ENCODE assay signal across 9 cellular contexts in genomic region chr18:45449761-45450227, GRCh38.
DNase-seq lines count a peak whose midpoint lies in the region; ATAC-seq and TF ChIP-seq lines count a peak whose summit lies in the region.
"Had no signal": no experiment of that assay in that cellular context is flagged by ENCODE, and none has a peak within 500 bp of the region (broad histone marks: within the 10 kb centered on the region; RNA-seq: fewer than 3 reads in every experiment).

No MANE protein-coding gene starts in this region.

- intact Hi-C loops in thyroid gland (cut with DNase I), result no loop called here

- H3K18ac ChIP-seq in mesenchymal stem cell (ENCODE audit: low read depth in 1 of 2, low read length in 2 of 2), result no peak overlapping the region

- WGBS in mesenchymal stem cell, result 81% methylated on average over 5 of the region's 6 CpGs
- 47 to 50% methylated on average over 6 of the region's 6 CpGs for WGBS in thyroid gland, 2 donors

- H3K36me3 ChIP-seq in mesenchymal stem cell (ENCODE audit: control insufficient read depth in 1 of 2, insufficient read depth in 2 of 2, low read depth in 1 of 2, low read length in 2 of 2) (no peaks in the 10 kb centered on the region), thyroid gland (no peaks in the 10 kb centered on the region)

- no peak overlapping the region for H2BK5ac ChIP-seq in mesenchymal stem cell (ENCODE audit: low read depth, low read length, poor library complexity, severe bottlenecking)

- H3K14ac ChIP-seq in mesenchymal stem cell (ENCODE audit: low read length in 2 of 2), result no peak overlapping the region

- H3K4ac ChIP-seq in mesenchymal stem cell (ENCODE audit: low read depth in 1 of 2, low read length in 2 of 2), result no peak overlapping the region

- H3K27ac ChIP-seq in cingulate gyrus (ENCODE audit: low read depth, low read length) (peak overlapping the region; percentile 7), mesenchymal stem cell (ENCODE audit: low read length, poor library complexity, severe bottlenecking) (no peak overlapping the region), thyroid gland (no peak overlapping the region)
- H3K27ac ChIP-seq: SK-N-MC had no signal

- H2BK12ac ChIP-seq in mesenchymal stem cell (ENCODE audit: low read length in 2 of 2), result no peak overlapping the region

- no peak for ATAC-seq in GM19328 (IDR thresholded peaks at IDR 0.05; ENCODE audit: unreplicated experiment)

- no peak overlapping the region for H2BK120ac ChIP-seq in mesenchymal stem cell (ENCODE audit: low read depth, low read length)

- H3K9me3 ChIP-seq in mesenchymal stem cell (ENCODE audit: control insufficient read depth, low read length), result no peaks in the 10 kb centered on the region
- no peaks in the 10 kb centered on the region for H3K9me3 ChIP-seq in thyroid gland

- TF ChIP-seq POLR2A in thyroid gland (IDR thresholded peaks at IDR 0.05), result no peak

- H3K23ac ChIP-seq in mesenchymal stem cell (ENCODE audit: low read length in 2 of 2), result no peak overlapping the region

- no peak overlapping the region for H2AK5ac ChIP-seq in mesenchymal stem cell (ENCODE audit: low read length, severe bottlenecking)

- no peak overlapping the region for H4K8ac ChIP-seq in mesenchymal stem cell (ENCODE audit: low read length)

- no peak overlapping the region for H3K4me2 ChIP-seq in mesenchymal stem cell (ENCODE audit: low read length, poor library complexity, severe bottlenecking)

- TF ChIP-seq CTCF in thyroid gland (IDR thresholded peaks at IDR 0.05), result no peak

- DNase-seq in NCI-H1417 (lab: John Stamatoyannopoulos, UW), result peak; percentile 44 to 77 (median 73)
- no peak for DNase-seq in NCI-H1417 treated with DMSO at 0.1 percent for 48 hours (lab: John Stamatoyannopoulos, UW)
- DNase-seq in mesenchymal stem cell, result no peak
- DNase-seq in thyroid gland, result peak; percentile 8 to 30
- no peak for DNase-seq in germinal center (ENCODE audit: low spot score)
- DNase-seq in activated CD4-positive, CD25-positive, alpha-beta regulatory T cell (lab: John Stamatoyannopoulos, UW), result no peak

- no peak overlapping the region for H3K4me3 ChIP-seq in mesenchymal stem cell (ENCODE audit: insufficient read depth in 1 of 2, low read depth in 1 of 2, low read length in 2 of 2)
- H3K4me3 ChIP-seq in thyroid gland (replicated peaks in 1 of 3), result no peak overlapping the region
- H3K4me3 ChIP-seq: SK-N-MC had no signal

- H3K27me3 ChIP-seq in mesenchymal stem cell (ENCODE audit: control insufficient read depth in 1 of 2, insufficient read depth in 1 of 2, low read length in 2 of 2), result peaks cover 0 to 9% of the 10 kb centered on the region in 2 experiments
- H3K27me3 ChIP-seq in thyroid gland, result no peaks in the 10 kb centered on the region

- H3K9ac ChIP-seq in mesenchymal stem cell (ENCODE audit: low read length), result peak overlapping the region; percentile 85

- H2AFZ ChIP-seq in mesenchymal stem cell (ENCODE audit: low read depth, low read length), result no peak overlapping the region

- H3K79me1 ChIP-seq in mesenchymal stem cell (replicated peaks; ENCODE audit: low read length, poor library complexity, severe bottlenecking), result no peaks in the 10 kb centered on the region

- H2BK15ac ChIP-seq in mesenchymal stem cell (ENCODE audit: low read depth, poor library complexity, severe bottlenecking), result no peak overlapping the region

- H3K4me1 ChIP-seq in mesenchymal stem cell (ENCODE audit: control insufficient read depth, insufficient read depth, low read depth, low read length) (peaks cover 1% of the 10 kb centered on the region), thyroid gland (no peaks in the 10 kb centered on the region)

- H4K91ac ChIP-seq in mesenchymal stem cell (ENCODE audit: low read length), result no peak overlapping the region

Comparison
In these comparisons a context has a peak if more than half of its experiments do, and no peak if none do; other contexts are left out.
1. DNase-seq: peak in NCI-H1417 (3 of 3) and thyroid gland (2 of 2); none in NCI-H1417 treated with DMSO at 0.1 percent for 48 hours (single experiment), mesenchymal stem cell (single experiment), germinal center (single experiment) and activated CD4-positive, CD25-positive, alpha-beta regulatory T cell (0 of 4).